In the genomic region with DNA sequence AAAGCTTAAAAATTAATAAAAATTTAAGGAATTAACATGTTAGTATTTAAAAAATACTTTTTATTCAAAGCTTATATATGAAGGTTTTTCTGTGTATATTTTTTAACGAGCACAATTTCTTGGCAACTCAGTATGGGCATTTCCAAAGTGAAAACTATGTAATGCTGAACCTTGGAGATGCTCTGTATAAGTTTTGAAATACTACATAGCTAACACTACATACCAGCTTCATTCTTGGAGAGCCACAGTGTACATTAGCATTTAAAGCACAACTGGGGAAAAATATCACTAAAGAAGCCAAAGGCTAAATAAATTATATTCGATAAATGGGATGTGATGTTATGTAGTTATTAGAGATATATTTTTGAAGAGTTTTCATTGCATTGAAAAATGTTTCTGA, we compare ENCODE assay signal across 23 cellular contexts.
"Had no signal": no experiment of that assay in that cellular context is flagged by ENCODE, and none has a peak within 500 bp of the region (broad histone marks: within the 10 kb centered on the region; RNA-seq: fewer than 3 reads in every experiment).

No MANE protein-coding gene starts in this region.

- H3K4me1 ChIP-seq: stomach, suprapubic skin, testis, thyroid gland, tibial artery, tibial nerve, transverse colon, upper lobe of left lung, upper lobe of right lung, uterus, vagina had no signal

- H3K36me3 ChIP-seq: stomach, suprapubic skin, thoracic aorta, thyroid gland, tibial artery, tibial nerve, transverse colon, upper lobe of left lung, upper lobe of right lung, uterus, vagina had no signal

- H3K27me3 ChIP-seq: stomach, suprapubic skin, testis, thyroid gland, tibial artery, tibial nerve, transverse colon, upper lobe of left lung, upper lobe of right lung, uterus, vagina had no signal

- H3K9me3 ChIP-seq: stomach, suprapubic skin, testis, thoracic aorta, thyroid gland, tibial artery, tibial nerve, transverse colon, upper lobe of left lung, upper lobe of right lung, uterus, vagina had no signal

- DNase-seq: stimulated activated CD4-positive, alpha-beta T cell treated with anti-CD3 and anti-CD28 coated beads, Interleukin-2, amount 100 ng/mL, for 48 hours; stimulated activated CD4-positive, alpha-beta T cell treated with anti-CD3 and anti-CD28 coated beads, Interleukin-4, amount 100 ng/mL, for 1 hour; stimulated activated CD4-positive, alpha-beta T cell treated with anti-CD3 and anti-CD28 coated beads, Interleukin-4, amount 100 ng/mL, for 24 hours; stimulated activated CD4-positive, alpha-beta T cell treated with anti-CD3 and anti-CD28 coated beads, Interleukin-4, amount 100 ng/mL, for 4 hours; stimulated activated CD8-positive, alpha-beta memory T cell treated with anti-CD3 and anti-CD28 coated beads, Interleukin-4, amount 100 ng/mL, for 48 hours; stimulated activated naive B cell treated with anti-CD40 and anti-IgM and Interleukin-4, amounts not matched to agents 10 μg/mL and 1 μg/mL and 100 μg/mL, for 72 hours; stimulated activated naive CD4-positive, alpha-beta T cell; stimulated activated naive CD4-positive, alpha-beta T cell treated with Interleukin-2 at 50 U/mL for 16 hours; stimulated activated naive CD8-positive, alpha-beta T cell treated with anti-CD3 and anti-CD28 coated beads, Interleukin-15, amount 100 ng/mL, for 72 hours; stimulated activated naive CD8-positive, alpha-beta T cell treated with anti-CD3 and anti-CD28 coated beads, Interleukin-15, Interleukin-2, amounts not matched to agents 100 U/mL and 50 U/mL, for 24 hours; stomach; substantia nigra; testis; thyroid gland; tibial artery; transverse colon; upper lobe of left lung; upper lobe of right lung; uterus had no signal

- H3K4me3 ChIP-seq: stomach, suprapubic skin, testis, thoracic aorta, thyroid gland, tibial artery, tibial nerve, transverse colon, upper lobe of left lung, upper lobe of right lung, uterus, vagina had no signal
